8 cellular contexts compared by ENCODE assay signal in the genomic region with DNA sequence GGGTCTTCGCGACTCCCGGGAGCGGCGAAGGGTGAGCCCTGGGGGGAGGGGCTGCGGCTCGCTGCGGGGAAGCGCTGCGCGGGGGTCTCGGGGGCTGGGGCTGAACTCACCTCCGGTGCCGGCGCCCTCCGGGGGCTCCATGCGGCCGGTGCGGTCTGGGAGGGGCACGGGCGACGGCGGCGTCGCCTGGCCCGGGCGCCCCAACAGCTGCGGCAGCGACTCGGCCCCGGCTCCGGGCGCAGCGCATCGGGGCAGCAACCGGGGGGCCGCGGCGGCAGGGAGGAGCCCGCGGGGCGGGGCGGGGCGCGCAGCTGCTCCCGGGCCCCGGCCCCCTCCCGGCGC. TPM values are rescaled to one million over a fixed set of nuclear protein-coding genes. Genes with fewer than 3 reads are reported as not detected.
DNase-seq lines count a peak whose midpoint lies in the region; ATAC-seq and TF ChIP-seq lines count a peak whose summit lies in the region.

A gene with protein sequence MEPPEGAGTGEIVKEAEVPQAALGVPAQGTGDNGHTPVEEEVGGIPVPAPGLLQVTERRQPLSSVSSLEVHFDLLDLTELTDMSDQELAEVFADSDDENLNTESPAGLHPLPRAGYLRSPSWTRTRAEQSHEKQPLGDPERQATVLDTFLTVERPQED (minus strand): TSS at position 256 of the 342 bp plus-strand sequence. CDS start 115 bp downstream, at position 141.

- H3K4me3 ChIP-seq in ACC112 (ENCODE audit: low read depth, low read length), result peak within 1 kb of the TSS; percentile 89
- peak within 1 kb of the TSS; percentile 54; the same call in 1 of the 2 replicates for H3K4me3 ChIP-seq in Karpas-422 (ENCODE audit: low read length)
- peak within 1 kb of the TSS; percentile 85 for H3K4me3 ChIP-seq in coronary artery
- peak within 1 kb of the TSS; percentile 42 to 71 for H3K4me3 ChIP-seq in muscle layer of duodenum (ENCODE audit: low read depth in 1 of 2, low read length in 2 of 2)

- H3K27me3 ChIP-seq in ACC112 (ENCODE audit: insufficient read depth, low read length), result peaks cover 8% of the 10 kb centered on the region; the same call in 1 of the 2 replicates
- no peaks in the 10 kb centered on the region for H3K27me3 ChIP-seq in Karpas-422 (ENCODE audit: low read length)
- no peaks in the 10 kb centered on the region for H3K27me3 ChIP-seq in muscle layer of duodenum (ENCODE audit: low read depth, low read length)

- H2AFZ ChIP-seq in ACC112 (ENCODE audit: low read length, unreplicated experiment) (peak within 1 kb of the TSS; percentile 72), Karpas-422 (ENCODE audit: low read length) (no peak within 1 kb of the TSS)

- H3K9ac ChIP-seq in Karpas-422 (ENCODE audit: low read length), result 0 out of 2 replicates have a peak within 1 kb of the TSS, but pooled peaks have one; percentile 47

- H3K27ac ChIP-seq in ACC112 (ENCODE audit: low read depth, low read length) (no peak within 1 kb of the TSS), Karpas-422 (ENCODE audit: low read length) (no peak within 1 kb of the TSS), coronary artery (peak within 1 kb of the TSS in 1 of 2 donors; percentile 30), muscle layer of duodenum (ENCODE audit: low read length) (no peak within 1 kb of the TSS)

- no peaks in the 10 kb centered on the region for H3K9me2 ChIP-seq in Karpas-422 (replicated peaks; ENCODE audit: insufficient read depth, low read length)

- H3K4me1 ChIP-seq in ACC112 (ENCODE audit: control insufficient read depth, insufficient read depth, low read length, unreplicated experiment), result peaks cover 17% of the 10 kb centered on the region
- peaks cover 11% of the 10 kb centered on the region for H3K4me1 ChIP-seq in Karpas-422 (ENCODE audit: low read length)
- peaks cover 5 to 18% of the 10 kb centered on the region in 2 donors for H3K4me1 ChIP-seq in muscle layer of duodenum (ENCODE audit: control insufficient read depth in 1 of 2, insufficient read depth in 2 of 2, low read length in 2 of 2)

- H3K9me3 ChIP-seq in Karpas-422 (ENCODE audit: low read length), result no peaks in the 10 kb centered on the region
- no peaks in the 10 kb centered on the region for H3K9me3 ChIP-seq in muscle layer of duodenum (ENCODE audit: control insufficient read depth in 1 of 2, low read length in 2 of 2)

- peak within 1 kb of the TSS; percentile 66 for H3K4me2 ChIP-seq in Karpas-422 (ENCODE audit: low read depth, low read length, poor library complexity, severe bottlenecking)

- no peaks in the 10 kb centered on the region for H3K36me3 ChIP-seq in ACC112 (ENCODE audit: insufficient read depth, low read length)
- H3K36me3 ChIP-seq in Karpas-422 (ENCODE audit: insufficient read depth, low read length), result no peaks in the 10 kb centered on the region
- H3K36me3 ChIP-seq in muscle layer of duodenum (ENCODE audit: control insufficient read depth in 1 of 2, insufficient read depth in 2 of 2, low read length in 2 of 2), result peaks cover 0 to 3% of the 10 kb centered on the region in 2 donors

- ATAC-seq in HG03159 (IDR thresholded peaks at IDR 0.05; ENCODE audit: unreplicated experiment), result no peak
- ATAC-seq in HG03175 (IDR thresholded peaks at IDR 0.05; ENCODE audit: unreplicated experiment), result no peak

- DNase-seq in Karpas-422 (no peak), coronary artery (ENCODE audit: low spot score) (no peak), HuH-7.5 (ENCODE audit: low spot score) (no peak), DMS79 (lab: John Stamatoyannopoulos, UW) (no peak)

- peaks cover 11% of the 10 kb centered on the region for H3K79me2 ChIP-seq in ACC112 (ENCODE audit: control insufficient read depth, insufficient read depth, low read length, unreplicated experiment)
- no peaks in the 10 kb centered on the region for H3K79me2 ChIP-seq in Karpas-422 (ENCODE audit: low read length)

- TF ChIP-seq CTCF in coronary artery (IDR thresholded peaks at IDR 0.05), result no peak

- peaks cover 19% of the 10 kb centered on the region; the same call in 1 of the 2 replicates for H4K20me1 ChIP-seq in Karpas-422 (ENCODE audit: insufficient read depth, low read depth, low read length)

RNA-seq across cellular contexts. Expression of the gene that starts here (rescaled TPM):
- total RNA-seq in Karpas-422 (2014; rRNA removed; shearing (Covaris generic); ENCODE audit: low replicate concordance), result 0.43 TPM in 1 of 2 replicates, not detected in the other
